In the genomic region with DNA sequence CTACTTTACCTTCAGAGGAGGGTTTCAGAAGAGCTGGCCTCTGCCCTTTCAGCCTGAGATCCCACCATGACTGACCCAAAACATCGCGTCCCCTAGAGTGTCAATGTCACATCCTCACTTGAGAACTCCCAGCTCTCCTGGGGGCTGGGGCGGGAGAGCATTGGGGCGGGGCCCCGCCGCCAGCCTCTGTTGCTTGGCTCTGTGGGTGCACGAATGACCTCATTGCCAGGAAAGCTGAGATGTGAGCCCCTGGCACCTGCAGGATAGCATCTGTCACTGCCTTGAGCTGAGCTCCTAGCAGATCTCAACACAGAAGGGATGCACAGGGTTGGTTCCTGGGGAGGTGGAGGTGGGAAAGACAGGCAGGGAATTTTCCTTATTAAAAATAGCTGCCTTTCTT, we compare ENCODE assay signal across 24 cellular contexts. TPM values are rescaled to one million over a fixed set of nuclear protein-coding genes. Genes with fewer than 3 reads are reported as not detected.
"Had no signal": no experiment of that assay in that cellular context is flagged by ENCODE, and none has a peak within 500 bp of the region (broad histone marks: within the 10 kb centered on the region; RNA-seq: fewer than 3 reads in every experiment).

No MANE protein-coding gene starts in this region.

- DNase-seq: dermis blood vessel endothelial cell; effector CD4-positive, alpha-beta T cell; foreskin melanocyte; mesendoderm; naive thymus-derived CD8-positive, alpha-beta T cell; pancreas; retina; stimulated activated CD4-positive, alpha-beta T cell treated with anti-CD3 and anti-CD28 coated beads, Interleukin-2, amount 100 ng/mL, for 24 hours; stimulated activated CD4-positive, alpha-beta T cell treated with anti-CD3 and anti-CD28 coated beads, Interleukin-4, amount 100 ng/mL, for 4 hours; stimulated activated naive B cell treated with anti-CD40 and anti-IgM and Interleukin-4, amounts not matched to agents 10 μg/mL and 1 μg/mL and 100 μg/mL, for 72 hours; stimulated activated naive CD8-positive, alpha-beta T cell treated with anti-CD3 and anti-CD28 coated beads, Interleukin-15, amount 100 ng/mL, for 72 hours; testis had no signal

- H3K4me1 ChIP-seq: testis, upper lobe of right lung, vagina had no signal

- H3K36me3 ChIP-seq: pancreas, tibial nerve, upper lobe of right lung, vagina had no signal

- H3K27me3 ChIP-seq: pancreas, testis, vagina had no signal

- H3K9me3 ChIP-seq: pancreas, testis, vagina had no signal

- H3K4me2 ChIP-seq: hepatocyte had no signal

- FAIRE-seq: colon, pancreas had no signal

- H2AFZ ChIP-seq: hepatocyte had no signal

- H3K4me3 ChIP-seq: hepatocyte, pancreas, testis, tibial nerve, upper lobe of right lung, vagina had no signal

- H3K27ac ChIP-seq: hepatocyte, pancreas, testis, tibial nerve, upper lobe of right lung, vagina had no signal

- ATAC-seq: naive thymus-derived CD8-positive, alpha-beta T cell; pancreas; sciatic nerve; stimulated activated naive B cell treated with anti-CD40 and anti-IgM and Interleukin-4, amounts not matched to agents 10 μg/mL and 1 μg/mL and 100 μg/mL, for 72 hours; stimulated activated naive CD8-positive, alpha-beta T cell treated with anti-CD3 and anti-CD28 coated beads, Interleukin-15, amount 100 ng/mL, for 72 hours; upper lobe of right lung had no signal

- H3K79me2 ChIP-seq: hepatocyte had no signal

RNA-seq across cellular contexts. Expression of gene MYL2, which starts 20.6 kb away (rescaled TPM):
- total RNA-seq: hepatocyte; kidney epithelial cell; liver; lung microvascular endothelial cell; naive thymus-derived CD8-positive, alpha-beta T cell; neural crest cell; progenitor cell of endocrine pancreas; sciatic nerve; subcutaneous adipose tissue; tibial nerve; upper lobe of right lung; vagina had no signal
- polyA plus RNA-seq: hepatocyte; naive thymus-derived CD8-positive, alpha-beta T cell had no signal
